ENCODE assay signal across 27 cellular contexts in the genomic region with DNA sequence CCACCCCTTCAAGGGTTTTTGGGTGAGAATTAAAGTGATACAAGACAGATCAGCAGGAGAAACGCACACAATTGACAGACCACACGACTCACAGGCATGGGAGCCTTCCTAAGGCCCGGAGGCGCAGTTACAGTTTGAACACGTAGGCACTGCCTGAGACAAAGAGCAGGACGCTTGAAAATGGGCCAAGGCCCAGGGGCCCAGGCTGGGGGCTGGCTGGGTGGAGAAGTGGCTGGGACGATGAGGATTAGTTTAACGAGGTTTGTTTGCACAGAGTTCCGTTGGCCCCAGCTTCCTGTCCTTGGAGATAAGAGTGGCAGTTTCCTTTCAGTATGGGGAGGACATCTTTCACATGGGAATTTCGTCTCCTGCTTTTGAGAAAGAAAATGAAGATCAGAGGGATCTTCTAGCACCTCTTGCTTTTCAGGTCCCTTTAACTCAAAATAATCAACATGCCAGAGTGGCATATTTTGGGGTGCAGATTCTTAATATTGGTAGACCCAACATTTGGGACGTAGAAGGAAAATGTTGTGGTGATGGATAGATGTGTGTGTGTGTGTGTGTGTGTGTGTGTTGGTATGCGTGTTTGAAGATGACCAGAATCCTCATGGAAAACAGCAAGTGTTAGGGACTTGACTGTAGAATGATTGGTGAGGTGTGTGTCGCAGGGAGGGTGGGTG. TPM values are rescaled to one million over a fixed set of nuclear protein-coding genes. Genes with fewer than 3 reads are reported as not detected.
A peak's percentile ranks its signal among the peaks of the same experiment; 100 is the strongest.
DNase-seq lines count a peak whose midpoint lies in the region; ATAC-seq and TF ChIP-seq lines count a peak whose summit lies in the region.
"Had no signal": no experiment of that assay in that cellular context is flagged by ENCODE, and none has a peak within 500 bp of the region (broad histone marks: within the 10 kb centered on the region; RNA-seq: fewer than 3 reads in every experiment).

No MANE protein-coding gene starts in this region.

- peaks cover 6% of the 10 kb centered on the region for H3K9me3 Mint-ChIP-seq in neural crest cell
- no peaks in the 10 kb centered on the region for H3K9me3 Mint-ChIP-seq in stimulated activated effector memory CD8-positive, alpha-beta T cell treated with anti-CD3 and anti-CD28 coated beads, Interleukin-12 subunit alpha, Interleukin-12 subunit beta, amount 100 ng/mL, for 72 hours
- H3K9me3 Mint-ChIP-seq: activated CD4-positive, alpha-beta memory T cell treated with anti-CD3 and anti-CD28 coated beads, Interleukin-2, amount 10 ng/mL, durations not matched to agents 7 days and 5 days; stimulated activated naive CD8-positive, alpha-beta T cell treated with anti-CD3 and anti-CD28 coated beads, Interleukin-15, amount 100 ng/mL, for 72 hours had no signal

- H3K9me3 ChIP-seq in BE2C, result no peaks in the 10 kb centered on the region

- TF ChIP-seq CTCF in BE2C (IDR thresholded peaks at IDR 0.05; ENCODE audit: low read depth, low read length), result no peak
- TF ChIP-seq CTCF in fibroblast of pulmonary artery (IDR thresholded peaks at IDR 0.05; ENCODE audit: low read length, missing control alignments), result no peak
- no peak for TF ChIP-seq CTCF in neural crest cell (conservative IDR thresholded peaks at IDR 0.05)

- peaks cover 40% of the 10 kb centered on the region for H3K4me1 ChIP-seq in BE2C
- H3K4me1 ChIP-seq: heart right ventricle, tibial nerve had no signal

- H3K36me3 Mint-ChIP-seq in neural crest cell (ENCODE audit: low read depth), result peaks cover 3% of the 10 kb centered on the region
- no peaks in the 10 kb centered on the region for H3K36me3 Mint-ChIP-seq in stimulated activated effector memory CD8-positive, alpha-beta T cell treated with anti-CD3 and anti-CD28 coated beads, Interleukin-12 subunit alpha, Interleukin-12 subunit beta, amount 100 ng/mL, for 72 hours

- peak; percentile 88 for DNase-seq in BE2C
- peak; percentile 14 for DNase-seq in NCI-H510A (lab: John Stamatoyannopoulos, UW)
- peak; percentile 14 for DNase-seq in fibroblast of pulmonary artery (ENCODE audit: low read depth)
- no peak for DNase-seq in neural crest cell (ENCODE audit: low read depth, low spot score)
- no peak for DNase-seq in caudate nucleus (lab: John Stamatoyannopoulos, UW)
- no peak for DNase-seq in NCI-H1417 (lab: John Stamatoyannopoulos, UW)
- no peak for DNase-seq in stimulated activated effector memory CD8-positive, alpha-beta T cell treated with anti-CD3 and anti-CD28 coated beads, Interleukin-12 subunit alpha, Interleukin-12 subunit beta, amount 100 ng/mL, for 72 hours (ENCODE audit: low spot score in 2 of 2)
- DNase-seq in NCI-H1436 treated with DMSO at 0.1 percent for 48 hours (lab: John Stamatoyannopoulos, UW), result no peak
- DNase-seq: activated CD4-positive, alpha-beta memory T cell treated with anti-CD3 and anti-CD28 coated beads, Interleukin-2, amount 10 ng/mL, durations not matched to agents 7 days and 5 days; activated gamma-delta T cell; heart right ventricle; IMR-90; NCI-H1436; NCI-H2171; NCI-H69; stimulated activated CD4-positive, alpha-beta T cell treated with anti-CD3 and anti-CD28 coated beads, Interleukin-12 subunit alpha, Interleukin-12 subunit beta, amount 100 ng/mL, for 4 hours; stimulated activated CD4-positive, alpha-beta T cell treated with anti-CD3 and anti-CD28 coated beads, Interleukin-4, amount 100 ng/mL, for 4 hours; stimulated activated naive CD8-positive, alpha-beta T cell treated with anti-CD3 and anti-CD28 coated beads, Interleukin-15, amount 100 ng/mL, for 72 hours; T1000 had no signal

- no peak overlapping the region for H3K27ac ChIP-seq in caudate nucleus (ENCODE audit: low read depth, low read length)
- H3K27ac ChIP-seq: heart right ventricle, RWPE1, tibial nerve had no signal

- no peak for ATAC-seq in stimulated activated effector memory CD8-positive, alpha-beta T cell treated with anti-CD3 and anti-CD28 coated beads, Interleukin-12 subunit alpha, Interleukin-12 subunit beta, amount 100 ng/mL, for 72 hours
- ATAC-seq: GM23338; heart right ventricle; stimulated activated naive CD8-positive, alpha-beta T cell treated with anti-CD3 and anti-CD28 coated beads, Interleukin-15, amount 100 ng/mL, for 72 hours had no signal

- H3K36me3 ChIP-seq in BE2C, result no peaks in the 10 kb centered on the region
- H3K36me3 ChIP-seq: heart right ventricle, tibial nerve had no signal

- H3K4me1 Mint-ChIP-seq in neural crest cell, result peaks cover 17% of the 10 kb centered on the region
- H3K4me1 Mint-ChIP-seq in stimulated activated effector memory CD8-positive, alpha-beta T cell treated with anti-CD3 and anti-CD28 coated beads, Interleukin-12 subunit alpha, Interleukin-12 subunit beta, amount 100 ng/mL, for 72 hours, result no peaks in the 10 kb centered on the region
- H3K4me1 Mint-ChIP-seq: activated CD4-positive, alpha-beta memory T cell treated with anti-CD3 and anti-CD28 coated beads, Interleukin-2, amount 10 ng/mL, durations not matched to agents 7 days and 5 days; GM23338; stimulated activated naive CD8-positive, alpha-beta T cell treated with anti-CD3 and anti-CD28 coated beads, Interleukin-15, amount 100 ng/mL, for 72 hours had no signal

- H3K27me3 ChIP-seq in BE2C, result no peaks in the 10 kb centered on the region
- H3K27me3 ChIP-seq: tibial nerve had no signal

- H3K27me3 Mint-ChIP-seq in neural crest cell (ENCODE audit: low read depth), result peaks cover 3% of the 10 kb centered on the region
- H3K27me3 Mint-ChIP-seq: activated CD4-positive, alpha-beta memory T cell treated with anti-CD3 and anti-CD28 coated beads, Interleukin-2, amount 10 ng/mL, durations not matched to agents 7 days and 5 days; dendritic cell treated with granulocyte-macrophage colony-stimulating factor and Interleukin-4, amounts not matched to agents 40 ng/mL and 50 ng/mL, for 4 days; stimulated activated naive CD8-positive, alpha-beta T cell treated with anti-CD3 and anti-CD28 coated beads, Interleukin-15, amount 100 ng/mL, for 72 hours had no signal

- H3K27ac Mint-ChIP-seq in neural crest cell (ENCODE audit: unreplicated experiment), result peak overlapping the region; percentile 62
- H3K27ac Mint-ChIP-seq in stimulated activated effector memory CD8-positive, alpha-beta T cell treated with anti-CD3 and anti-CD28 coated beads, Interleukin-12 subunit alpha, Interleukin-12 subunit beta, amount 100 ng/mL, for 72 hours, result no peak overlapping the region
- H3K27ac Mint-ChIP-seq: activated CD4-positive, alpha-beta memory T cell treated with anti-CD3 and anti-CD28 coated beads, Interleukin-2, amount 10 ng/mL, durations not matched to agents 7 days and 5 days; dendritic cell treated with granulocyte-macrophage colony-stimulating factor and Interleukin-4, amounts not matched to agents 40 ng/mL and 50 ng/mL, for 4 days; GM23338 had no signal

- H3K4me3 ChIP-seq in BE2C (ENCODE audit: low read depth, low read length) (no peak overlapping the region), fibroblast of pulmonary artery (replicated peaks; ENCODE audit: low read depth, low read length) (no peak overlapping the region)
- H3K4me3 ChIP-seq: GM23338, heart right ventricle, tibial nerve had no signal

- no peak overlapping the region for H3K4me3 Mint-ChIP-seq in neural crest cell
- H3K4me3 Mint-ChIP-seq in stimulated activated effector memory CD8-positive, alpha-beta T cell treated with anti-CD3 and anti-CD28 coated beads, Interleukin-12 subunit alpha, Interleukin-12 subunit beta, amount 100 ng/mL, for 72 hours, result no peak overlapping the region
- H3K4me3 Mint-ChIP-seq: activated CD4-positive, alpha-beta memory T cell treated with anti-CD3 and anti-CD28 coated beads, Interleukin-2, amount 10 ng/mL, durations not matched to agents 7 days and 5 days; dendritic cell treated with granulocyte-macrophage colony-stimulating factor and Interleukin-4, amounts not matched to agents 40 ng/mL and 50 ng/mL, for 4 days; GM23338; stimulated activated naive CD8-positive, alpha-beta T cell treated with anti-CD3 and anti-CD28 coated beads, Interleukin-15, amount 100 ng/mL, for 72 hours had no signal

RNA-seq across cellular contexts. Expression of a gene that starts 44.6 kb away (rescaled TPM):
- polyA plus RNA-seq in BE2C (2012; ENCODE audit: insufficient read depth, insufficient read length, low read depth), result 1,382 TPM
- 4.4 and 5.2 TPM in 2 replicates for total RNA-seq in neural crest cell
- total RNA-seq: A673; activated CD4-positive, alpha-beta memory T cell treated with anti-CD3 and anti-CD28 coated beads, Interleukin-2, amount 10 ng/mL, durations not matched to agents 7 days and 5 days; lower leg skin; MCF 10A; tibial nerve had no signal
- polyA plus RNA-seq: BJ had no signal

RNA-seq across cellular contexts. Expression of a gene that starts 54.7 kb away (rescaled TPM):
- polyA plus RNA-seq in BE2C (2012; ENCODE audit: insufficient read depth, insufficient read length, low read depth), result 610 TPM
- total RNA-seq in neural crest cell, result 0.96 and 1.0 TPM in 2 replicates
- total RNA-seq: activated CD4-positive, alpha-beta memory T cell treated with anti-CD3 and anti-CD28 coated beads, Interleukin-2, amount 10 ng/mL, durations not matched to agents 7 days and 5 days; GM23338; MCF 10A had no signal
- polyA plus RNA-seq: GM23338 had no signal

Comparison
In these comparisons a context has a peak if more than half of its experiments do, and no peak if none do; other contexts are left out.
1. DNase-seq: peak in BE2C (single experiment), NCI-H510A (single experiment) and fibroblast of pulmonary artery (single experiment); none in neural crest cell (single experiment), caudate nucleus (0 of 61), NCI-H1417 (0 of 3), stimulated activated effector memory CD8-positive, alpha-beta T cell treated with anti-CD3 and anti-CD28 coated beads, Interleukin-12 subunit alpha, Interleukin-12 subunit beta, amount 100 ng/mL, for 72 hours (0 of 2) and NCI-H1436 treated with DMSO at 0.1 percent for 48 hours (single experiment).